In the genomic region with DNA sequence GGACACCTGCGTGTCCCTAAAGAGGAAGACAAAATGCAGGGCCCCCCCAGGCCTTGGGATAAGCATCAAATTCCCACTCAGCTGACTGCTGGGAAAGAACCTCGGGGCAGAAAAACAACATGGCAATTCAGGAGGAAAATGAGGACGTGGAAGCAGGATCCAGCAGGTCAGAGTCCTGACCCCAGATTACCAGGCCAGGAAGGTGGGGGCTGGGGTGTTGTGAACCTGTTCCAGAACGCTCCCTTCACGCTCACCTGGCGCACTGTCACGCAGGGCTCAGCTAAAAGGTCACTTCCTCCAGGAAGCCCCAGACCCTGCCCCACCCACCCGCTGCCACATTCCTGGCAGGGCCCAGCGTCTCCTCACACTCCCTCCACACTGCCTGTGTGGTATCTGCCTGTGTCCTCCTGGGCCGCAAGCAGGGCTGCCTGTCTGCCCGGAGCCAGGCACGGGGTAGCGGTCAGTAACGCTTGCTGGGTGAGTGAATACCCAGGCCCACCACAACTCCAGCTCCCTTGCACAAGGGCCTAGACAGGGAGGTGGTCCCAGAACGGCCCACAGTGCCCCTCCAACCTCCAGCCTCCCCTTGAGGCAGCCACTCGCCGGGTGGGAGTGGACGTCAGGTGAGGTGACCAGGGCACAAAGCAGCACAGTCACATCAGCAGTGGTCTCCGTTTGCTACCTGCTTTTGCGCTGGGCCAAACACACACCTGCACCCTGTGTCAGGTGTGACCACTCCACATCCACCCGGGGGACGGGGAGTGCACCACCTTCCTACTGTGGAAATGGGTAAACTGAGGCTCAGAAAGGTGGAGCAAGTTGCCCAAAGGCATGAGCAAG, we compare ENCODE assay signal across 16 cellular contexts. TPM values are rescaled to one million over a fixed set of nuclear protein-coding genes. Genes with fewer than 3 reads are reported as not detected.
DNase-seq lines count a peak whose midpoint lies in the region; ATAC-seq, FAIRE-seq and TF ChIP-seq lines count a peak whose summit lies in the region.
"Had no signal": no experiment of that assay in that cellular context is flagged by ENCODE, and none has a peak within 500 bp of the region (broad histone marks: within the 10 kb centered on the region; RNA-seq: fewer than 3 reads in every experiment).

No MANE protein-coding gene starts in this region.

- 0 out of 2 replicates have a peak, but pooled peaks cover 3% of the 10 kb centered on the region for H3F3A ChIP-seq in SU-DHL-6 (ENCODE audit: insufficient read depth)

- H3K9me3 ChIP-seq in SU-DHL-6 (ENCODE audit: insufficient read depth, low read length), result no peaks in the 10 kb centered on the region
- no peaks in the 10 kb centered on the region for H3K9me3 ChIP-seq in kidney (ENCODE audit: control insufficient read depth in 1 of 2, low read length in 2 of 2)
- no peaks in the 10 kb centered on the region for H3K9me3 ChIP-seq in pancreas
- H3K9me3 ChIP-seq in vagina, result no peaks in the 10 kb centered on the region
- H3K9me3 ChIP-seq: neutrophil had no signal

- no peaks in the 10 kb centered on the region for H3K9me2 ChIP-seq in SU-DHL-6 (replicated peaks; ENCODE audit: insufficient read depth, low read length)

- H3K4me1 ChIP-seq in kidney (ENCODE audit: control insufficient read depth in 1 of 2, insufficient read depth in 1 of 2, low read depth in 1 of 2, low read length in 2 of 2) (peaks cover 30 to 49% of the 10 kb centered on the region in 2 donors), pancreas (peaks cover 45 to 70% (median 46%) of the 10 kb centered on the region in 3 donors), vagina (peaks cover 26% of the 10 kb centered on the region)

- H3K27ac ChIP-seq in SU-DHL-6 (ENCODE audit: low read depth, low read length) (peak overlapping the region; percentile 51; the same call in 1 of the 2 replicates), kidney (ENCODE audit: low read depth in 2 of 2, low read length in 2 of 2) (peak overlapping the region; percentile 55 to 82), pancreas (peak overlapping the region in 2 of 4 donors; percentile 36 to 47), vagina (no peak overlapping the region)
- H3K27ac ChIP-seq: neutrophil, skin epidermis had no signal

- no peak for DNase-seq in GM12891 (ENCODE audit: insufficient read length, low spot score)
- DNase-seq in kidney, result peak; percentile 92
- DNase-seq in pancreas, result peak; percentile 56 to 84 (median 69)
- no peak for DNase-seq in vagina (ENCODE audit: extremely low spot score in 2 of 2)
- no peak for DNase-seq in stimulated activated CD4-positive, alpha-beta T cell treated with anti-CD3 and anti-CD28 coated beads, Interleukin-12 subunit alpha, Interleukin-12 subunit beta, amount 100 ng/mL, for 4 hours
- DNase-seq: activated CD4-positive, alpha-beta T cell treated with anti-CD3 and anti-CD28 coated beads for 1 hour; DND-41; NCI-H2107; NCI-H774 had no signal

- H3K79me2 ChIP-seq in SU-DHL-6 (ENCODE audit: insufficient read depth, low read length), result peaks cover 100% of the 10 kb centered on the region

- H3K4me3 ChIP-seq in SU-DHL-6 (ENCODE audit: insufficient read depth, low read length, poor library complexity, severe bottlenecking) (no peak overlapping the region), kidney (ENCODE audit: low read length in 2 of 2) (no peak overlapping the region), pancreas (no peak overlapping the region), vagina (no peak overlapping the region)
- H3K4me3 ChIP-seq: skin epidermis had no signal

- no peak overlapping the region for H2AFZ ChIP-seq in SU-DHL-6 (ENCODE audit: low read depth, low read length, severe bottlenecking)

- no peaks in the 10 kb centered on the region for H3K36me3 ChIP-seq in SU-DHL-6 (ENCODE audit: low read length)
- no peaks in the 10 kb centered on the region for H3K36me3 ChIP-seq in kidney (ENCODE audit: control insufficient read depth in 1 of 2, insufficient read depth in 2 of 2, low read length in 2 of 2)
- no peaks in the 10 kb centered on the region for H3K36me3 ChIP-seq in pancreas
- H3K36me3 ChIP-seq in vagina, result no peaks in the 10 kb centered on the region
- H3K36me3 ChIP-seq: neutrophil had no signal

- WGBS in pancreas, 2 donors, result 47 to 49% methylated on average over 20 to 22 of the region's 22 CpGs

- peak overlapping the region; percentile 30 for H3K4me2 ChIP-seq in SU-DHL-6 (ENCODE audit: low read depth, low read length, poor library complexity, severe bottlenecking)

- no peak for TF ChIP-seq POLR2A in GM12891 (IDR thresholded peaks at IDR 0.05; ENCODE audit: low read depth, low read length)
- no peak for TF ChIP-seq POLR2A in vagina (IDR thresholded peaks at IDR 0.05)

- peak; percentile 9 to 38 (median 30) for ATAC-seq in pancreas
- ATAC-seq in HG03045 (IDR thresholded peaks at IDR 0.05; ENCODE audit: unreplicated experiment), result no peak
- no peak for ATAC-seq in HG03280 (IDR thresholded peaks at IDR 0.05; ENCODE audit: unreplicated experiment)
- ATAC-seq: esophagus mucosa had no signal

- H3K9ac ChIP-seq in SU-DHL-6 (ENCODE audit: low read length) (peak overlapping the region; percentile 8; the same call in 1 of the 2 replicates), kidney (ENCODE audit: low read length in 2 of 2) (peak overlapping the region in 1 of 2 donors; percentile 10)

- no peaks in the 10 kb centered on the region for H3K27me3 ChIP-seq in SU-DHL-6 (ENCODE audit: low read length)
- no peaks in the 10 kb centered on the region for H3K27me3 ChIP-seq in pancreas
- no peaks in the 10 kb centered on the region for H3K27me3 ChIP-seq in vagina
- H3K27me3 ChIP-seq: neutrophil had no signal

- peak; percentile 41 for FAIRE-seq in GM12891 (lab: Jason Lieb, UNC)
- no peak for FAIRE-seq in kidney (lab: Jason Lieb, UNC)
- no peak for FAIRE-seq in pancreas (lab: Jason Lieb, UNC)
- FAIRE-seq: RCC 7860 had no signal

- intact Hi-C loops in kidney (cut with DNase I), result no loop called here
- intact Hi-C loops in pancreas (cut with DNase I), result no loop called here
- intact Hi-C loops in vagina (cut with DNase I), result no loop called here

- TF ChIP-seq CTCF in SU-DHL-6 (IDR thresholded peaks at IDR 0.05; ENCODE audit: insufficient read depth, low read length, poor library complexity, severe bottlenecking) (no peak), kidney (IDR thresholded peaks at IDR 0.05; ENCODE audit: borderline replicate concordance, extremely low read depth, insufficient read depth) (no peak), pancreas (IDR thresholded peaks at IDR 0.05) (no peak), vagina (IDR thresholded peaks at IDR 0.05) (no peak)

- peaks cover 6% of the 10 kb centered on the region; the same call in 1 of the 2 replicates for H4K20me1 ChIP-seq in SU-DHL-6 (ENCODE audit: low read depth, low read length)

TF ChIP-seq in GM12891, 5 proteins besides CTCF, POLR2A, EP300 and RAD21:
- TF ChIP-seq SPI1 (IDR thresholded peaks at IDR 0.05; ENCODE audit: low read depth, low read length), result no peak
- no peak for TF ChIP-seq PAX5 (IDR thresholded peaks at IDR 0.05; ENCODE audit: insufficient read depth, low read length, severe bottlenecking)
- TF ChIP-seq TAF1 (IDR thresholded peaks at IDR 0.05; ENCODE audit: low read depth, low read length), result no peak

RNA-seq across cellular contexts. Expression of a gene that starts 18.1 kb away (rescaled TPM):
- polyA plus RNA-seq in GM12891 (2012; ENCODE audit: low read depth, missing spikeins), result 25.3 TPM
- total RNA-seq in kidney, result 47.1 TPM
- polyA plus RNA-seq in kidney (ENCODE audit: insufficient read depth, low read depth, low replicate concordance), result 22.3 TPM
- total RNA-seq in pancreas, result 10 to 100 TPM; 25.7 to 41.0 (median 34.4) TPM
- 10 to 100 TPM; 20.5 to 35.1 TPM for polyA plus RNA-seq in pancreas
- total RNA-seq in vagina, result 8.3 TPM

RNA-seq across cellular contexts. Expression of a gene that starts 51.3 kb away (rescaled TPM):
- polyA plus RNA-seq in GM12891 (2012; ENCODE audit: low read depth, missing spikeins), result 6.2 TPM
- total RNA-seq in kidney, result 24.4 TPM
- 16.5 TPM for polyA plus RNA-seq in kidney (ENCODE audit: insufficient read depth, low read depth, low replicate concordance)
- 10 to 100 TPM in 1 of 6 donors, 1 to 10 TPM in 5; 6.0 to 12.5 (median 7.3) TPM for total RNA-seq in pancreas
- 1 to 10 TPM; 4.8 to 9.8 TPM for polyA plus RNA-seq in pancreas
- 13.0 TPM for total RNA-seq in vagina

Comparison
In these comparisons a context has a peak if more than half of its experiments do, and no peak if none do; other contexts are left out.
1. DNase-seq: peak in kidney (single experiment) and pancreas (6 of 6); none in GM12891 (single experiment), vagina (0 of 2) and stimulated activated CD4-positive, alpha-beta T cell treated with anti-CD3 and anti-CD28 coated beads, Interleukin-12 subunit alpha, Interleukin-12 subunit beta, amount 100 ng/mL, for 4 hours (single experiment).
2. ATAC-seq: peak in pancreas (4 of 4); none in HG03045 (single experiment) and HG03280 (single experiment).